ENCODE assay signal across 8 cellular contexts in the genomic region with DNA sequence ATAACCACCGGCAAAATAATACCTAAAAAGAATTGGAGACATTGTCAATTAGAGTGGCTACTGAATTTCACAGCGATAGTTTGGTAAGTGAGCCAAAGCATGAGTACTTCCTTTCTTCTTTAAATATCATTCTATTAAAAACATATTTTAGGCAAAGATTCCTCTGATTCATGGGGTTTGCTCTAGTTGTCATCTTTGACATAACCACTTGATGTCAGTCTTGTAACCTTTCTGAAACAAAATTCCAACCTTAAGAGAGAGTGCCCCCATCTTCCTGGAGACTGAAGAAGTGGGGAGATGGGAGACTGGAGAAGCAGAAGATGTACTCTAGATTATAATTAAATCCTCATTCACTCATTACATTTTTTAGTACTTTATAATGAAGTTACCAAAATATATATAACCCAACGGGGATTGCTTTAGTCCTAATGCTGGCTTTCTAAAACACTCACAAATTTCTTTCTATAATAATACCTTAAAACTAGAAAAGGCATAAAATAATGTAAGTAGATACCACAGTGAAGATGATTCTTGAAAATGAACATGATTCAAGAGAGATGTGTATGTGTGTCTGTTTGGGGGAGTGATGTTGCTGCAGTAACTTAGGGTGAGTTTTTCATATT.
DNase-seq lines count a peak whose midpoint lies in the region; ATAC-seq and TF ChIP-seq lines count a peak whose summit lies in the region.

No MANE protein-coding gene starts in this region.

- H3K9me3 Mint-ChIP-seq in H9: no peaks in the 10 kb centered on the region

- no peak overlapping the region for H2BK20ac ChIP-seq in H9 (ENCODE audit: low read depth, low read length, poor library complexity, severe bottlenecking)

- H3K36me3 ChIP-seq in SJCRH30 (no peaks in the 10 kb centered on the region), subcutaneous abdominal adipose tissue (ENCODE audit: control insufficient read depth in 5 of 5, insufficient read depth in 5 of 5, low read length in 5 of 5) (no peaks in the 10 kb centered on the region), aorta (ENCODE audit: control insufficient read depth in 1 of 2, insufficient read depth in 2 of 2, low read length in 1 of 2) (no peaks in the 10 kb centered on the region)

- H3K4me2 ChIP-seq in H9 (ENCODE audit: insufficient read depth, insufficient read length, low read length): no peak overlapping the region

- no peak overlapping the region for H4K5ac ChIP-seq in H9 (ENCODE audit: insufficient read length, low read depth, low read length)

- no CpG with 5 or more reads among the region's 3 CpGs for WGBS in H9 (ENCODE audit: extremely low coverage, insufficient read length, low lambda C conversion rate)
- WGBS in aorta, 2 donors: 18 to 24% methylated on average over 3 of the region's 3 CpGs

- H3K4ac ChIP-seq in H9 (ENCODE audit: low read depth, low read length): no peak overlapping the region

- H2BK5ac ChIP-seq in H9 (ENCODE audit: insufficient read length, low read length): no peak overlapping the region

- no peak overlapping the region for H4K91ac ChIP-seq in H9 (ENCODE audit: insufficient read length, low read depth, low read length)

- no peak overlapping the region for H4K8ac ChIP-seq in H9 (replicated peaks; ENCODE audit: insufficient read length, low read depth, low read length)

- H3K9me3 ChIP-seq in H9 (ENCODE audit: control insufficient read depth, low read depth, low read length): no peaks in the 10 kb centered on the region
- H3K9me3 ChIP-seq in SJCRH30 (replicated peaks): no peaks in the 10 kb centered on the region
- no peaks in the 10 kb centered on the region for H3K9me3 ChIP-seq in subcutaneous abdominal adipose tissue (ENCODE audit: control insufficient read depth in 5 of 5, low read length in 5 of 5)
- no peaks in the 10 kb centered on the region for H3K9me3 ChIP-seq in aorta (ENCODE audit: control insufficient read depth, low read length)

- no peak overlapping the region for H2AFZ ChIP-seq in H9 (ENCODE audit: low read length)

- H3K4me1 Mint-ChIP-seq in H9: peaks cover 4% of the 10 kb centered on the region in 2 experiments

- no peak overlapping the region for H3K23ac ChIP-seq in H9 (ENCODE audit: insufficient read length, low read depth, low read length)

- no peak for ATAC-seq in aorta (ENCODE audit: low FRiP score)

- no peaks in the 10 kb centered on the region for H3K23me2 ChIP-seq in H9 (ENCODE audit: insufficient read length, low read depth, low read length, poor library complexity, severe bottlenecking)

- H3K4me3 Mint-ChIP-seq in H9: no peak overlapping the region

- H3K4me1 ChIP-seq in H9 (ENCODE audit: insufficient read depth, low read length) (no peaks in the 10 kb centered on the region), SJCRH30 (peaks cover 21% of the 10 kb centered on the region), subcutaneous abdominal adipose tissue (ENCODE audit: control insufficient read depth in 5 of 5, insufficient read depth in 5 of 5, low read length in 5 of 5) (peaks cover 0 to 8% (median 4%) of the 10 kb centered on the region in 5 donors), aorta (ENCODE audit: control insufficient read depth in 1 of 2, insufficient read depth in 2 of 2, low read length in 2 of 2) (peaks cover 2 to 3% of the 10 kb centered on the region in 2 donors)

- H3K9ac ChIP-seq in H9 (ENCODE audit: extremely low read depth, insufficient read length, low read length): no peak overlapping the region
- peak overlapping the region in 1 of 5 donors; percentile 52 for H3K9ac ChIP-seq in subcutaneous abdominal adipose tissue (ENCODE audit: low read length in 5 of 5)

- H4K20me1 ChIP-seq in H9 (ENCODE audit: control insufficient read depth, insufficient read depth, insufficient read length): no peaks in the 10 kb centered on the region

- H3K27ac Mint-ChIP-seq in H9: no peak overlapping the region

- no peaks in the 10 kb centered on the region for H3K36me3 Mint-ChIP-seq in H9 (ENCODE audit: insufficient read depth in 1 of 3, low read depth in 3 of 3)

- H3K27me3 Mint-ChIP-seq in H9 (ENCODE audit: low read depth): no peaks in the 10 kb centered on the region

- H3K27ac ChIP-seq in H9 (ENCODE audit: insufficient read length, low read depth, low read length): no peak overlapping the region
- H3K27ac ChIP-seq in SJCRH30: peak overlapping the region; percentile 83
- peak overlapping the region; percentile 2 for H3K27ac ChIP-seq in subcutaneous abdominal adipose tissue (ENCODE audit: low read depth, low read length)
- H3K27ac ChIP-seq in aorta (ENCODE audit: low read depth in 1 of 2, low read length in 2 of 2): no peak overlapping the region

- no peak overlapping the region for H2BK120ac ChIP-seq in H9 (ENCODE audit: low read depth, low read length, poor library complexity, severe bottlenecking)

- intact Hi-C loops in aorta (cut with DNase I): loop anchor here in 1 of 2 donors (10.0 kb wide), 1 partner anchor 313 kb away; no protein-coding TSS in a partner anchor

- H3K14ac ChIP-seq in H9 (ENCODE audit: insufficient read depth, low read length): no peak overlapping the region

- H3K4me3 ChIP-seq in SJCRH30 (peak overlapping the region; percentile 49), subcutaneous abdominal adipose tissue (ENCODE audit: low read depth in 1 of 5, low read length in 5 of 5) (peak overlapping the region in 4 of 5 donors; percentile 19 to 43 (median 27)), aorta (ENCODE audit: low read length in 2 of 2) (peak overlapping the region in 1 of 2 donors; percentile 48)

- H3K18ac ChIP-seq in H9 (ENCODE audit: insufficient read length, low read depth, low read length): no peak overlapping the region

- no peaks in the 10 kb centered on the region for H3K79me2 ChIP-seq in H9 (ENCODE audit: insufficient read depth, low read length)

- no peak overlapping the region for H2AK5ac ChIP-seq in H9 (ENCODE audit: insufficient read length, low read length)

- DNase-seq in AG08395 (ENCODE audit: low spot score): peak; percentile 39
- no peak for DNase-seq in H9
- DNase-seq in SJCRH30: peak; percentile 8 to 70
- DNase-seq in foreskin melanocyte: peak; percentile 25
- no peak for DNase-seq in stimulated activated naive CD4-positive, alpha-beta T cell (lab: John Stamatoyannopoulos, UW)
- DNase-seq in aorta: no peak
- DNase-seq in effector CD8-positive, alpha-beta T cell (lab: John Stamatoyannopoulos, UW): no peak

- peak; percentile 70 for TF ChIP-seq CTCF in H9 (conservative IDR thresholded peaks at IDR 0.05)

- no peak overlapping the region for H3K56ac ChIP-seq in H9 (ENCODE audit: insufficient read length, low read depth, low read length)

- no peak overlapping the region for H2BK15ac ChIP-seq in H9 (ENCODE audit: low read depth, low read length)

- no peak overlapping the region for H3T11ph ChIP-seq in H9 (ENCODE audit: low read length)

- no peak overlapping the region for H2BK12ac ChIP-seq in H9 (ENCODE audit: insufficient read length, low read depth, low read length)

- H3K27me3 ChIP-seq in H9 (ENCODE audit: insufficient read depth, low read length) (no peaks in the 10 kb centered on the region), SJCRH30 (no peaks in the 10 kb centered on the region), subcutaneous abdominal adipose tissue (ENCODE audit: control insufficient read depth in 5 of 5, insufficient read depth in 4 of 5, low read length in 5 of 5) (no peaks in the 10 kb centered on the region), aorta (ENCODE audit: control insufficient read depth in 1 of 2, insufficient read depth in 2 of 2, low read length in 1 of 2) (no peaks in the 10 kb centered on the region)

- no peaks in the 10 kb centered on the region for H3K79me1 ChIP-seq in H9 (ENCODE audit: insufficient read depth, low read depth, low read length, poor library complexity, severe bottlenecking)

Comparison
In these comparisons a context has a peak if more than half of its experiments do, and no peak if none do; other contexts are left out.
1. DNase-seq: peak in AG08395 (single experiment), SJCRH30 (2 of 2) and foreskin melanocyte (single experiment); none in H9 (single experiment), stimulated activated naive CD4-positive, alpha-beta T cell (0 of 6), aorta (0 of 2) and effector CD8-positive, alpha-beta T cell (single experiment).
2. H3K27ac ChIP-seq: peak in SJCRH30 (single experiment) and subcutaneous abdominal adipose tissue (single experiment); none in H9 (single experiment) and aorta (0 of 2).